ENCODE assay signal across 8 cellular contexts in the genomic region with DNA sequence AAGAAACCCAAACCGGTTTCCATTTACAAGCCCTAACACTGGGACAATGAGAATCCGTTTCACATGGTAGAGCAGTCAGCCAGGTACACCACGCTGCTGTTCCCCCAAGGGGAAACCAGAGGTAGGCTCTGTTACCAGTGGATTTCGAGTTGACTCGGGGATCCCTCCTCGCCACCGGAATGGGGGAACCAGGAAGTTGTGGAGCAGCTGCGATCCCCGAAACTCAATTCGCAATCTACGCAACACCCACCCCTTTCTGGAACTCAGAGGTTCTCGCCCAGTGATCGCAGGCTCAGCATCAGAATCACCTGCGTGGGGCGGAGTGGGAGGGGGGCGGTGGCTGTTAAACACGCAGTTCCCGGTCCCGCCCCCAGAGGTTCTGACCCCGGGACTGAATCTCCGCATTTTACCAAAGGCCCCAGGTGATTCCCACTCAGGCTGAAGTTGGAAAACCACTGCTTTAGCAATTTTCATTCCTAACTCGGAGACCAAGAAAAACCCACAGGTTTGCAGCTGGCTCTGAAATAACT. TPM values are rescaled to one million over a fixed set of nuclear protein-coding genes. Genes with fewer than 3 reads are reported as not detected.
DNase-seq lines count a peak whose midpoint lies in the region; ATAC-seq, FAIRE-seq and TF ChIP-seq lines count a peak whose summit lies in the region.
"Not testable (repeated sequence)": the region's sequence is repeated elsewhere in the genome, so short reads cannot be mapped to it uniquely, and the experiment has no call there.

No MANE protein-coding gene starts in this region.

- H3K79me1 ChIP-seq in H9 (ENCODE audit: insufficient read depth, low read depth, low read length, poor library complexity, severe bottlenecking), result not testable (repeated sequence)

- not testable (repeated sequence) for H4K8ac ChIP-seq in H9 (replicated peaks; ENCODE audit: insufficient read length, low read depth, low read length)

- no CpG with 5 or more reads among the region's 22 CpGs for WGBS in H9 (ENCODE audit: extremely low coverage, insufficient read length, low lambda C conversion rate)
- WGBS in right cardiac atrium, result 2% methylated on average over 22 of the region's 22 CpGs

- FAIRE-seq in bronchial epithelial cell (lab: Jason Lieb, UNC), result not testable (repeated sequence)

- not testable (repeated sequence) for H3K14ac ChIP-seq in H9 (ENCODE audit: insufficient read depth, low read length)

- H3K9ac ChIP-seq in H9 (ENCODE audit: extremely low read depth, insufficient read length, low read length), result peak overlapping the region; percentile 47

- not testable (repeated sequence) for H3K9me3 Mint-ChIP-seq in CD4-positive, alpha-beta T cell; H9

- H3K4me1 Mint-ChIP-seq in CD4-positive, alpha-beta T cell (ENCODE audit: low read depth), result not testable (repeated sequence)
- H3K4me1 Mint-ChIP-seq in H9, result peaks cover 10 to 14% of the 10 kb centered on the region in 2 experiments

- not testable (repeated sequence) for H3K36me3 Mint-ChIP-seq in CD4-positive, alpha-beta T cell (ENCODE audit: low read depth); H9 (ENCODE audit: insufficient read depth in 1 of 3, low read depth in 3 of 3)

- not testable (repeated sequence) for H4K91ac ChIP-seq in H9 (ENCODE audit: insufficient read length, low read depth, low read length)

- H3K27ac ChIP-seq in CD4-positive, alpha-beta T cell (ENCODE audit: low read depth, low read length); H9 (ENCODE audit: insufficient read length, low read depth, low read length): not testable (repeated sequence)
- peak overlapping the region; percentile 49 for H3K27ac ChIP-seq in right cardiac atrium (ENCODE audit: low read length)

- intact Hi-C loops in CD4-positive, alpha-beta T cell (cut with DNase I, micrococcal nuclease), result loop anchor here in 1 of 2 experiments (1.0 kb wide), 1 partner anchor 39 kb away; no protein-coding TSS in a partner anchor
- intact Hi-C loops in right cardiac atrium (cut with DNase I), result not testable (repeated sequence)

- H3K4me3 Mint-ChIP-seq in CD4-positive, alpha-beta T cell, result peak overlapping the region; percentile 95
- peak overlapping the region; percentile 81 to 88 for H3K4me3 Mint-ChIP-seq in H9

- H2BK20ac ChIP-seq in H9 (ENCODE audit: low read depth, low read length, poor library complexity, severe bottlenecking), result not testable (repeated sequence)

- not testable (repeated sequence) for H2AK5ac ChIP-seq in H9 (ENCODE audit: insufficient read length, low read length)

- H3K27ac Mint-ChIP-seq in CD4-positive, alpha-beta T cell, result peak overlapping the region; percentile 89
- H3K27ac Mint-ChIP-seq in H9, result peak overlapping the region in 1 of 3 experiments; percentile 72; a peak in 1 of 7 replicates

- H3K79me2 ChIP-seq in H9 (ENCODE audit: insufficient read depth, low read length), result not testable (repeated sequence)

- H2AFZ ChIP-seq in H9 (ENCODE audit: low read length), result not testable (repeated sequence)

- not testable (repeated sequence) for H3K27me3 Mint-ChIP-seq in CD4-positive, alpha-beta T cell; H9 (ENCODE audit: low read depth)

- ATAC-seq in CD4-positive, alpha-beta T cell (ENCODE audit: poor library complexity), result peak; percentile 60
- ATAC-seq in right cardiac atrium, result peak; percentile 40 to 52

- H3K23ac ChIP-seq in H9 (ENCODE audit: insufficient read length, low read depth, low read length), result not testable (repeated sequence)

- H3K4ac ChIP-seq in H9 (ENCODE audit: low read depth, low read length), result not testable (repeated sequence)

- not testable (repeated sequence) for H4K5ac ChIP-seq in H9 (ENCODE audit: insufficient read length, low read depth, low read length)

- H3K36me3 ChIP-seq in bronchial epithelial cell (ENCODE audit: control insufficient read depth, insufficient read depth, low read length), result not testable (repeated sequence)

- H3K4me3 ChIP-seq in bronchial epithelial cell (ENCODE audit: low read depth, low read length) (peak overlapping the region; percentile 56), right cardiac atrium (ENCODE audit: low read length) (peak overlapping the region; percentile 36)

- H3K4me2 ChIP-seq in H9 (ENCODE audit: insufficient read depth, insufficient read length, low read length), result peak overlapping the region; percentile 77

- POLR2A ChIA-PET in CD4-positive, alpha-beta T cell (lab: Charles Lee), result not testable (repeated sequence)

- H2BK120ac ChIP-seq in H9 (ENCODE audit: low read depth, low read length, poor library complexity, severe bottlenecking), result not testable (repeated sequence)

- H2BK15ac ChIP-seq in H9 (ENCODE audit: low read depth, low read length), result not testable (repeated sequence)

- not testable (repeated sequence) for H4K20me1 ChIP-seq in H9 (ENCODE audit: control insufficient read depth, insufficient read depth, insufficient read length)

- H3K23me2 ChIP-seq in H9 (ENCODE audit: insufficient read length, low read depth, low read length, poor library complexity, severe bottlenecking), result not testable (repeated sequence)

- not testable (repeated sequence) for H2BK12ac ChIP-seq in H9 (ENCODE audit: insufficient read length, low read depth, low read length)

- not testable (repeated sequence) for H3K18ac ChIP-seq in H9 (ENCODE audit: insufficient read length, low read depth, low read length)

- H3K9me3 ChIP-seq in CD4-positive, alpha-beta T cell (ENCODE audit: control insufficient read depth, low read length); H9 (ENCODE audit: control insufficient read depth, low read depth, low read length); right cardiac atrium (ENCODE audit: control insufficient read depth, low read length): not testable (repeated sequence)

- CTCF ChIA-PET in CD4-positive, alpha-beta T cell (lab: Charles Lee), result not testable (repeated sequence)

- not testable (repeated sequence) for H3T11ph ChIP-seq in H9 (ENCODE audit: low read length)

- not testable (repeated sequence) for H3K27me3 ChIP-seq in CD4-positive, alpha-beta T cell (ENCODE audit: control insufficient read depth, insufficient read depth, low read length); H9 (ENCODE audit: insufficient read depth, low read length); bronchial epithelial cell (ENCODE audit: control insufficient read depth, insufficient read depth, low read length); right cardiac atrium (ENCODE audit: control insufficient read depth, insufficient read depth)

- H2BK5ac ChIP-seq in H9 (ENCODE audit: insufficient read length, low read length), result not testable (repeated sequence)

- peak; percentile 47 to 75 (median 66) for DNase-seq in CD4-positive, alpha-beta T cell
- DNase-seq in H9 (peak; percentile 28), NCI-H345 (lab: John Stamatoyannopoulos, UW) (peak; percentile 12), bronchial epithelial cell (ENCODE audit: low read depth) (peak; percentile 13), right cardiac atrium (peak; percentile 59 to 77 (median 74)), nucleus accumbens (lab: John Stamatoyannopoulos, UW) (peak in 50 of 56 donors; percentile 1 to 71 (median 28))
- DNase-seq in activated CD4-positive, alpha-beta T cell treated with anti-CD3 and anti-CD28 coated beads, Interleukin-2, amount 50 U/mL, for 48 hours, result peak; percentile 64 to 74
- peak; percentile 36 to 58 for DNase-seq in stimulated activated CD8-positive, alpha-beta memory T cell treated with anti-CD3 and anti-CD28 coated beads, Interleukin-2, amount 100 ng/mL, for 48 hours (ENCODE audit: low read depth in 2 of 2)

- not testable (repeated sequence) for H3K4me1 ChIP-seq in H9 (ENCODE audit: insufficient read depth, low read length); right cardiac atrium (ENCODE audit: control insufficient read depth, insufficient read depth, low read length)

- H3K56ac ChIP-seq in H9 (ENCODE audit: insufficient read length, low read depth, low read length), result not testable (repeated sequence)

- TF ChIP-seq CTCF in CD4-positive, alpha-beta T cell (IDR thresholded peaks at IDR 0.05); H9 (conservative IDR thresholded peaks at IDR 0.05); bronchial epithelial cell (IDR thresholded peaks at IDR 0.05; ENCODE audit: insufficient read depth, low read length, severe bottlenecking): not testable (repeated sequence)

RNA-seq across cellular contexts. Expression of a gene that starts 49.2 kb away (rescaled TPM):
- total RNA-seq in CD4-positive, alpha-beta T cell, result 10 to 100 TPM; 20.6 to 20.8 TPM
- total RNA-seq in H9 (2021), result 35.4 and 37.2 TPM in 2 replicates
- total RNA-seq in bronchial epithelial cell, result 4.1 and 8.4 TPM in 2 replicates
- total RNA-seq in right cardiac atrium, result 10 to 100 TPM; 20.2 to 36.3 (median 26.4) TPM
- polyA plus RNA-seq in right cardiac atrium, result 8.4 TPM

Comparison
In these comparisons a context has a peak if more than half of its experiments do, and no peak if none do; other contexts are left out.
1. DNase-seq: peak in every context shown above with its lines; median percentile 74 in right cardiac atrium; 69 in activated CD4-positive, alpha-beta T cell treated with anti-CD3 and anti-CD28 coated beads, Interleukin-2, amount 50 U/mL, for 48 hours; 66 in CD4-positive, alpha-beta T cell; 47 in stimulated activated CD8-positive, alpha-beta memory T cell treated with anti-CD3 and anti-CD28 coated beads, Interleukin-2, amount 100 ng/mL, for 48 hours; 28 in H9; 28 in nucleus accumbens; 13 in bronchial epithelial cell; 12 in NCI-H345.